In genomic region chr17:43114101-43114691, GRCh38 we compare ENCODE assay signal across 20 cellular contexts. TPM values are rescaled to one million over a fixed set of nuclear protein-coding genes. Genes with fewer than 3 reads are reported as not detected.
DNase-seq lines count a peak whose midpoint lies in the region; ATAC-seq, FAIRE-seq and TF ChIP-seq lines count a peak whose summit lies in the region.
"Had no signal": no experiment of that assay in that cellular context is flagged by ENCODE, and none has a peak within 500 bp of the region (broad histone marks: within the 10 kb centered on the region; RNA-seq: fewer than 3 reads in every experiment).

No MANE protein-coding gene starts in this region.

- DNase-seq in A549 (ENCODE audit: low read depth in 1 of 2, low spot score in 1 of 2): peak in 1 of 2 experiments; percentile 29
- DNase-seq in HFFc6: peak; percentile 1
- peak; percentile 12 for DNase-seq in iris pigment epithelial cell (ENCODE audit: low read depth)
- DNase-seq in nephron progenitor cell: no peak
- DNase-seq in LoVo (ENCODE audit: low spot score): no peak
- DNase-seq in OCI-M2 (lab: John Stamatoyannopoulos, UW; ENCODE audit: unreplicated experiment): no peak
- DNase-seq: CD8-positive, alpha-beta memory T cell; DMS79 treated with DMSO at 0.1 percent for 48 hours; H9; NCI-H1694 treated with DMSO at 0.1 percent for 48 hours; NCI-H2107; NCI-H2227 treated with DMSO at 0.1 percent for 48 hours; NCI-H510A treated with DMSO at 0.1 percent for 48 hours; NCI-H774; Right ventricle myocardium superior had no signal

- no peak overlapping the region for H3K27ac Mint-ChIP-seq in HFFc6
- H3K27ac Mint-ChIP-seq in nephron progenitor cell: peak overlapping the region; percentile 29
- H3K27ac Mint-ChIP-seq: H9 had no signal

- no peak overlapping the region for H3K4me3 ChIP-seq in A549
- H3K4me3 ChIP-seq: BLaER1 treated with 17β-estradiol and CSF1 and Interleukin-3, amounts not matched to agents 10 nM and 100 nM; K562 had no signal

- H3K4me3 Mint-ChIP-seq in HFFc6 (no peak overlapping the region), nephron progenitor cell (no peak overlapping the region)
- H3K4me3 Mint-ChIP-seq: CD8-positive, alpha-beta memory T cell; H9 had no signal

- no peak for FAIRE-seq in A549 (lab: Jason Lieb, UNC)
- FAIRE-seq: G401.6, K562 had no signal

- no peaks in the 10 kb centered on the region for H3K36me3 Mint-ChIP-seq in HFFc6 (ENCODE audit: low read depth)
- H3K36me3 Mint-ChIP-seq in nephron progenitor cell (ENCODE audit: low read depth): peaks cover 28% of the 10 kb centered on the region
- H3K36me3 Mint-ChIP-seq: CD8-positive, alpha-beta memory T cell had no signal

- H3K4me1 Mint-ChIP-seq in HFFc6 (ENCODE audit: low read depth): no peaks in the 10 kb centered on the region
- H3K4me1 Mint-ChIP-seq in nephron progenitor cell: no peaks in the 10 kb centered on the region
- H3K4me1 Mint-ChIP-seq: CD8-positive, alpha-beta memory T cell; H9 had no signal

- H3K9me3 Mint-ChIP-seq in HFFc6 (no peaks in the 10 kb centered on the region), nephron progenitor cell (no peaks in the 10 kb centered on the region)
- H3K9me3 Mint-ChIP-seq: CD8-positive, alpha-beta memory T cell; H9 had no signal

- H3K4me2 ChIP-seq in A549: peak overlapping the region; percentile 28; the same call in 1 of the 3 replicates
- H3K4me2 ChIP-seq: BLaER1 treated with 17β-estradiol and CSF1 and Interleukin-3, amounts not matched to agents 10 nM and 100 nM had no signal

- no peak for TF ChIP-seq RAD21 in A549 (conservative IDR thresholded peaks at IDR 0.05 in 1 of 2, IDR thresholded peaks at IDR 0.05 in 1 of 2)

- H3K9me3 ChIP-seq in A549: no peaks in the 10 kb centered on the region
- H3K9me3 ChIP-seq: BLaER1 treated with 17β-estradiol and CSF1 and Interleukin-3, amounts not matched to agents 10 nM and 100 nM had no signal

- POLR2A ChIA-PET in A549 (lab: Yijun Ruan, JAX): interaction anchor here (0.6 kb wide), 2 partner anchors 292 to 1016 kb away, joined by 3 to 4 read pairs; partner anchors contain the start of gene ZNF385C

- H3K27me3 Mint-ChIP-seq in HFFc6 (ENCODE audit: insufficient read depth): no peaks in the 10 kb centered on the region
- H3K27me3 Mint-ChIP-seq in nephron progenitor cell (ENCODE audit: low read depth, poor library complexity): no peaks in the 10 kb centered on the region
- H3K27me3 Mint-ChIP-seq: CD8-positive, alpha-beta memory T cell had no signal

- ATAC-seq in A549 (peak; percentile 34 to 51; a peak in 3 of 6 replicates), HG02970 (IDR thresholded peaks at IDR 0.05; ENCODE audit: low FRiP score, unreplicated experiment) (no peak)
- no peak for ATAC-seq in activated CD4-positive, CD25-positive, alpha-beta regulatory T cell treated with anti-CD3 and anti-CD28 coated beads, Interleukin-2, amount 50 U/mL, for 24 hours
- ATAC-seq: K562 had no signal

- 42% methylated on average over 2 of the region's 2 CpGs for WGBS in A549 (ENCODE audit: missing lambda C conversion rate)

- H3K27ac ChIP-seq in A549: peak overlapping the region in 1 of 2 experiments; percentile 43; a peak in 1 of 6 replicates
- H3K27ac ChIP-seq: BLaER1 treated with 17β-estradiol and CSF1 and Interleukin-3, amounts not matched to agents 10 nM and 100 nM had no signal

- peaks cover 21% of the 10 kb centered on the region; the same call in 2 of the 3 replicates for H3K4me1 ChIP-seq in A549
- H3K4me1 ChIP-seq: BLaER1 treated with 17β-estradiol and CSF1 and Interleukin-3, amounts not matched to agents 10 nM and 100 nM had no signal

- no peak for TF ChIP-seq POLR2A in A549 (IDR thresholded peaks at IDR 0.05; ENCODE audit: low read length)

- TF ChIP-seq EP300 in A549 (IDR thresholded peaks at IDR 0.05): no peak

- TF ChIP-seq CTCF in A549 (IDR thresholded peaks at IDR 0.05): no peak
- no peak for TF ChIP-seq CTCF in HFFc6 (IDR thresholded peaks at IDR 0.05)
- no peak for TF ChIP-seq CTCF in nephron progenitor cell (IDR thresholded peaks at IDR 0.05)

- CTCF ChIA-PET in A549 (lab: Yijun Ruan, JAX): interaction anchor here (0.6 to 1.6 kb wide), 5 partner anchors 12 to 282 kb away, joined by 3 to 6 read pairs (median 4); no protein-coding TSS in a partner anchor

TF ChIP-seq in A549, 52 proteins besides CTCF, POLR2A, EP300 and RAD21:
- no peak for TF ChIP-seq ZSCAN20 (CRISPR knock-in tag; IDR thresholded peaks at IDR 0.05)
- peak; percentile 34; the same call in 1 of the 2 replicates for TF ChIP-seq GATA3 (IDR thresholded peaks at IDR 0.05; ENCODE audit: borderline replicate concordance)
- no peak for TF ChIP-seq KDM5A (IDR thresholded peaks at IDR 0.05)
- no peak for TF ChIP-seq JUNB (IDR thresholded peaks at IDR 0.05)

RNA-seq across cellular contexts. Expression of gene BRCA1, which starts 11.0 kb away (rescaled TPM):
- polyA plus RNA-seq in A549 (2011; rRNA removed) (62.5 and 71.8 TPM in 2 replicates), A549 (2017; fragmentation: RNase III; extraction: RNeasy Plus Mini Kit Qiagen cat#74134 plus additional on column Dnase treatment) (41.0 to 45.5 TPM (median 41.6 TPM) in 3 replicates)
- polyA plus RNA-seq in A549 (2012; cell fraction: cytosol; rRNA removed): 47.2 and 49.5 TPM in 2 replicates
- 73.7 and 88.4 TPM in 2 replicates for polyA plus RNA-seq in A549 (2012; cell fraction: nucleus; rRNA removed)
- polyA minus RNA-seq in A549 (2011; rRNA and poly(A)+ RNA removed): 107 and 122 TPM in 2 replicates
- 10 to 100 TPM; 10.5 to 24.7 (median 22.5) TPM for total RNA-seq in HFFc6 (2021; fragmentation: NEBNext Ultra II Directional; extraction: Animal tissue kit (Norgen Biotek cat#: 25700))

RNA-seq across cellular contexts. Expression of gene NBR1, which starts 56.8 kb away (rescaled TPM):
- polyA plus RNA-seq in A549 (2011; rRNA removed) (86.8 and 103 TPM in 2 replicates), A549 (2017; fragmentation: RNase III; extraction: RNeasy Plus Mini Kit Qiagen cat#74134 plus additional on column Dnase treatment) (40.6 to 46.9 TPM (median 41.8 TPM) in 3 replicates)
- polyA plus RNA-seq in A549 (2012; cell fraction: cytosol; rRNA removed): 17.3 and 21.1 TPM in 2 replicates
- polyA plus RNA-seq in A549 (2012; cell fraction: nucleus; rRNA removed): 10.8 and 13.5 TPM in 2 replicates
- 79.4 and 104 TPM in 2 replicates for polyA minus RNA-seq in A549 (2011; rRNA and poly(A)+ RNA removed)
- total RNA-seq in HFFc6 (2021; fragmentation: NEBNext Ultra II Directional; extraction: Animal tissue kit (Norgen Biotek cat#: 25700)): 100 to 1,000 TPM; 104 to 123 (median 118) TPM

Comparison
In these comparisons a context has a peak if more than half of its experiments do, and no peak if none do; other contexts are left out.
1. ATAC-seq: peak in A549 (2 of 2); none in activated CD4-positive, CD25-positive, alpha-beta regulatory T cell treated with anti-CD3 and anti-CD28 coated beads, Interleukin-2, amount 50 U/mL, for 24 hours (0 of 2) and HG02970 (single experiment).
2. DNase-seq: peak in HFFc6 (single experiment) and iris pigment epithelial cell (single experiment); none in nephron progenitor cell (single experiment), LoVo (single experiment) and OCI-M2 (single experiment).